8 cellular contexts compared by ENCODE assay signal in genomic region chr2:235595420-235596010, GRCh38.
A peak's percentile ranks its signal among the peaks of the same experiment; 100 is the strongest.
DNase-seq lines count a peak whose midpoint lies in the region; ATAC-seq and TF ChIP-seq lines count a peak whose summit lies in the region.

No MANE protein-coding gene starts in this region.

- intact Hi-C loops in mammary epithelial cell (cut with micrococcal nuclease), result loop anchor here (1.0 to 10.0 kb wide), 6 partner anchors 47 to 1045 kb away; no protein-coding TSS in a partner anchor

- POLR2A ChIA-PET in RWPE1 (lab: Yijun Ruan, JAX; ENCODE audit: low non-redundant PET), result no interaction called here

- dilution Hi-C loops in mammary epithelial cell (cut with HindIII; ENCODE audit: low sequenced_read_pairs), result no loop called here

- in situ Hi-C loops in mammary epithelial cell (cut with MboI; ENCODE audit: low sequenced_read_pairs in 2 of 2), result no loop called here

- H3K4me3 ChIP-seq in mammary epithelial cell (replicated peaks in 1 of 3; ENCODE audit: insufficient read depth in 1 of 3, low read depth in 2 of 3, low read length in 3 of 3), result no peak overlapping the region

- WGBS in mammary epithelial cell (ENCODE audit: low coverage, missing lambda C conversion rate), result 55% methylated on average over 10 of the region's 10 CpGs

- TF ChIP-seq CTCF in RWPE1 (conservative IDR thresholded peaks at IDR 0.05; ENCODE audit: low read depth) (peak; percentile 85), mammary epithelial cell (conservative IDR thresholded peaks at IDR 0.05 in 1 of 2, IDR thresholded peaks at IDR 0.05 in 1 of 2; ENCODE audit: extremely low read depth in 1 of 2, insufficient read depth in 1 of 2, low read depth in 1 of 2, low read length in 2 of 2) (peak; percentile 85 to 89)

- no peak for ATAC-seq in GM21786 (IDR thresholded peaks at IDR 0.05; ENCODE audit: unreplicated experiment)

- no peaks in the 10 kb centered on the region for H3K27me3 ChIP-seq in mammary epithelial cell (ENCODE audit: insufficient read depth, low read length)

- no peaks in the 10 kb centered on the region for H4K20me1 ChIP-seq in mammary epithelial cell (ENCODE audit: insufficient read depth, low read length)

- peaks cover 70% of the 10 kb centered on the region for H3K79me2 ChIP-seq in mammary epithelial cell (ENCODE audit: insufficient read depth, low read length)

- BruUV-seq in mammary epithelial cell (replicated peaks; lab: Mats Ljungman, UMichigan), result no TSS peak

- H3K4me2 ChIP-seq in mammary epithelial cell (ENCODE audit: insufficient read depth, low read depth, low read length), result no peak overlapping the region

- H3K9ac ChIP-seq in mammary epithelial cell (ENCODE audit: insufficient read depth, low read length), result no peak overlapping the region

- H3K4me1 ChIP-seq in mammary epithelial cell (ENCODE audit: insufficient read depth, low read length), result peaks cover 14% of the 10 kb centered on the region

- DNase-seq in NCI-H2081 (lab: John Stamatoyannopoulos, UW) (peak; percentile 64 to 80), NCI-H2081 treated with DMSO at 0.1 percent for 48 hours (lab: John Stamatoyannopoulos, UW) (no peak), KG1 (lab: John Stamatoyannopoulos, UW) (peak; percentile 48), RWPE1 (ENCODE audit: low spot score) (peak; percentile 67), mammary epithelial cell (peak; percentile 51), iris pigment epithelial cell (ENCODE audit: low read depth) (peak; percentile 80)
- DNase-seq in stimulated activated CD4-positive, alpha-beta T cell treated with anti-CD3 and anti-CD28 coated beads, Interleukin-4, amount 100 ng/mL, for 24 hours, result peak; percentile 20

- H3K9me3 ChIP-seq in mammary epithelial cell (replicated peaks; ENCODE audit: insufficient read depth, low read length), result peaks cover 4% of the 10 kb centered on the region

- no peaks in the 10 kb centered on the region for H3K36me3 ChIP-seq in mammary epithelial cell (ENCODE audit: insufficient read depth, low read length)

- H3K27ac ChIP-seq in RWPE1, result no peak overlapping the region
- no peak overlapping the region for H3K27ac ChIP-seq in mammary epithelial cell (ENCODE audit: insufficient read depth, low read depth, low read length)

- no peak overlapping the region for H2AFZ ChIP-seq in mammary epithelial cell (ENCODE audit: low read depth, low read length)

- CTCF ChIA-PET in RWPE1 (lab: Yijun Ruan, JAX) (interaction anchor here (0.6 to 4.1 kb wide), 16 partner anchors 9 to 1053 kb away, joined by 3 to 67 read pairs (median 5); no protein-coding TSS in a partner anchor), mammary epithelial cell (lab: Charles Lee; ENCODE audit: low non-redundant PET) (interaction anchor here (0.8 to 1.8 kb wide), 2 partner anchors 125 to 151 kb away, joined by 6 to 16 read pairs; no protein-coding TSS in a partner anchor)
